Comparison of ENCODE assay signal across 22 cellular contexts in the genomic region with DNA sequence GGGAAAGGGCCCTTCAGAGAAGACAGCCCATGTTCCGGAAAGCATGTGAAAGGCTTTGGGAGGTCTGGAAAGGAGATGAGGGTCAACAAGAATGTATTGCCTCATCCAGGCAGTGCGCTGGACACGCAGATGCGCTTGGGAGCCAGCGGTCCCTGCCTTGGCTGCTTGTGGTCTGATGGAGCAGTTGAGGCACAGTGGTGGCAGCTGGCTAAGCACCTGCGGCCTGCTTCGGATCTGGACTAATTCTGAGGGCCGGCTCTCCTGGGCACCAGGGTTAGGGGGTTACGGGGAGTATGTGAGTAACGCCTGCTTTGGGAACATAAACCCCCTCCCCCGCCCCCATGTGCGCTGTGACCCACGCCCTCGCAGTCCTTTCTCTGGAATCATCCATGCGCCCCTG.
"Had no signal": no experiment of that assay in that cellular context is flagged by ENCODE, and none has a peak within 500 bp of the region (broad histone marks: within the 10 kb centered on the region; RNA-seq: fewer than 3 reads in every experiment).

No MANE protein-coding gene starts in this region.

- H2AFZ ChIP-seq: parathyroid adenoma had no signal

- H3K9ac ChIP-seq: parathyroid adenoma had no signal

- H3K36me3 ChIP-seq: uterus had no signal

- H3K36me3 Mint-ChIP-seq: mesothelial cell of epicardium, naive B cell had no signal

- H3K9me3 ChIP-seq: mucosa of descending colon, right lobe of liver, suprapubic skin, transverse colon, upper lobe of right lung, uterus had no signal

- H3K27me3 ChIP-seq: dorsolateral prefrontal cortex, right lobe of liver, suprapubic skin, transverse colon, upper lobe of right lung, uterus had no signal

- H3K4me3 Mint-ChIP-seq: mesothelial cell of epicardium; stimulated activated naive B cell treated with anti-CD40 and anti-IgM and Interleukin-4, amounts not matched to agents 10 μg/mL and 1 μg/mL and 100 μg/mL, for 72 hours; stimulated activated naive CD8-positive, alpha-beta T cell treated with anti-CD3 and anti-CD28 coated beads, Interleukin-15, amount 100 ng/mL, for 72 hours had no signal

- H3K27me3 Mint-ChIP-seq: naive B cell; progenitor cell of endocrine pancreas; stimulated activated naive B cell treated with anti-CD40 and anti-IgM and Interleukin-4, amounts not matched to agents 10 μg/mL and 1 μg/mL and 100 μg/mL, for 72 hours; stimulated activated naive CD8-positive, alpha-beta T cell treated with anti-CD3 and anti-CD28 coated beads, Interleukin-15, amount 100 ng/mL, for 72 hours had no signal

- DNase-seq: cerebellar nuclear complex; dorsolateral prefrontal cortex; effector CD4-positive, alpha-beta T cell; mesenchymal stem cell; mucosa of descending colon; naive B cell; right lobe of liver; small intestine; stimulated activated CD4-positive, alpha-beta T cell treated with anti-CD3 and anti-CD28 coated beads, Interleukin-12 subunit alpha, Interleukin-12 subunit beta, amount 100 ng/mL, for 4 hours; stimulated activated CD4-positive, alpha-beta T cell treated with anti-CD3 and anti-CD28 coated beads, Interleukin-2, amount 100 ng/mL, for 24 hours; stimulated activated CD4-positive, alpha-beta T cell treated with anti-CD3 and anti-CD28 coated beads, Interleukin-4, amount 100 ng/mL, for 24 hours; stimulated activated naive B cell treated with anti-CD40 and anti-IgM and Interleukin-4, amounts not matched to agents 10 μg/mL and 1 μg/mL and 100 μg/mL, for 72 hours; stimulated activated naive CD8-positive, alpha-beta T cell treated with anti-CD3 and anti-CD28 coated beads, Interleukin-15, amount 100 ng/mL, for 72 hours; transverse colon; upper lobe of right lung; uterus had no signal

- H3K4me3 ChIP-seq: dorsolateral prefrontal cortex, lung, mucosa of descending colon, right lobe of liver, suprapubic skin, transverse colon, upper lobe of right lung, uterus had no signal

- H3K9me3 Mint-ChIP-seq: mesothelial cell of epicardium; naive B cell; stimulated activated naive B cell treated with anti-CD40 and anti-IgM and Interleukin-4, amounts not matched to agents 10 μg/mL and 1 μg/mL and 100 μg/mL, for 72 hours; stimulated activated naive CD8-positive, alpha-beta T cell treated with anti-CD3 and anti-CD28 coated beads, Interleukin-15, amount 100 ng/mL, for 72 hours had no signal

- H3K27ac Mint-ChIP-seq: mesothelial cell of epicardium, progenitor cell of endocrine pancreas had no signal

- H3K27ac ChIP-seq: parathyroid adenoma, right lobe of liver, suprapubic skin, transverse colon, upper lobe of right lung, uterus had no signal

- ATAC-seq: left lobe of liver; mucosa of descending colon; right lobe of liver; stimulated activated naive B cell treated with anti-CD40 and anti-IgM and Interleukin-4, amounts not matched to agents 10 μg/mL and 1 μg/mL and 100 μg/mL, for 72 hours; stimulated activated naive CD8-positive, alpha-beta T cell treated with anti-CD3 and anti-CD28 coated beads, Interleukin-15, amount 100 ng/mL, for 72 hours; upper lobe of right lung had no signal
